ENCODE assay signal across 26 cellular contexts in genomic region chr14:22769369-22769768, GRCh38. TPM values are rescaled to one million over a fixed set of nuclear protein-coding genes. Genes with fewer than 3 reads are reported as not detected.
DNase-seq lines count a peak whose midpoint lies in the region; ATAC-seq, FAIRE-seq and TF ChIP-seq lines count a peak whose summit lies in the region.
"Had no signal": no experiment of that assay in that cellular context is flagged by ENCODE, and none has a peak within 500 bp of the region (broad histone marks: within the 10 kb centered on the region; RNA-seq: fewer than 3 reads in every experiment).

No MANE protein-coding gene starts in this region.

- 91% methylated on average over 2 of the region's 2 CpGs for WGBS in GM12878 (ENCODE audit: insufficient coverage, insufficient replicate concordance, low lambda C conversion rate, missing lambda C conversion rate)

- no peak for TF ChIP-seq POLR2A in GM12878 (IDR thresholded peaks at IDR 0.05; ENCODE audit: low read depth, low read length)

- BruUV-seq in GM12878 (replicated peaks; lab: Mats Ljungman, UMichigan): no TSS peak

- TF ChIP-seq EP300 in GM12878 (IDR thresholded peaks at IDR 0.05; ENCODE audit: borderline replicate concordance in 1 of 2, control insufficient read depth in 1 of 2, low read depth in 2 of 2, low read length in 2 of 2): no peak

- H3K27ac ChIP-seq in GM12878 (ENCODE audit: control insufficient read depth, insufficient read depth): no peak overlapping the region
- no peak overlapping the region for H3K27ac ChIP-seq in neural progenitor cell
- H3K27ac ChIP-seq: A549, lower lobe of right lung, prostate gland, RWPE1 had no signal

- H3K79me2 ChIP-seq in GM12878 (ENCODE audit: control insufficient read depth, insufficient read depth, low read length) (peaks cover 33% of the 10 kb centered on the region), neural progenitor cell (ENCODE audit: low read depth) (peaks cover 28% of the 10 kb centered on the region)

- no peak overlapping the region for H2AFZ ChIP-seq in GM12878 (ENCODE audit: control insufficient read depth, low read depth, low read length)
- no peak overlapping the region for H2AFZ ChIP-seq in neural progenitor cell (replicated peaks)

- no peak for FAIRE-seq in GM12878 (lab: Jason Lieb, UNC)
- FAIRE-seq: A549, bronchial epithelial cell, GM18507 had no signal

- DNase-seq in activated CD4-positive, alpha-beta T cell treated with anti-CD3 and anti-CD28 coated beads, Interleukin-2, amount 10 ng/mL, durations not matched to agents 24 days and 14 days: no peak
- no peak for DNase-seq in activated CD4-positive, alpha-beta T cell treated with anti-CD3 and anti-CD28 coated beads, Interleukin-2, amount 50 U/mL, for 48 hours
- DNase-seq in HFFc6 (no peak), GM12878 (ENCODE audit: low read depth, low spot score) (no peak), neural progenitor cell (ENCODE audit: low spot score) (no peak), ACHN (no peak)
- DNase-seq: activated CD8-positive, alpha-beta memory T cell treated with anti-CD3 and anti-CD28 coated beads, Interleukin-2, amount 50 U/mL, for 4 hours; CD4-positive, alpha-beta memory T cell; cortex of kidney; DND-41; islet precursor cell; Kasumi-1; lower lobe of right lung; NCI-H1048; NCI-H2081 treated with DMSO at 0.1 percent for 48 hours; NCI-H510A treated with DMSO at 0.1 percent for 48 hours; stimulated activated CD4-positive, alpha-beta T cell treated with anti-CD3 and anti-CD28 coated beads, Interleukin-4, amount 100 ng/mL, for 1 hour had no signal

- CTCF ChIA-PET in GM12878 (lab: Yijun Ruan, JAX): interaction anchor here (0.7 to 4.0 kb wide), 3 partner anchors 8 to 110 kb away, joined by 5 to 20 read pairs (median 5); no protein-coding TSS in a partner anchor

- H3K4me2 ChIP-seq in GM12878 (ENCODE audit: control insufficient read depth, insufficient read depth) (peak overlapping the region; percentile 13; the same call in 1 of the 2 replicates), neural progenitor cell (no peak overlapping the region)
- H3K4me2 ChIP-seq: A549, smooth muscle cell had no signal

- H3K4me1 ChIP-seq in GM12878 (ENCODE audit: control insufficient read depth, insufficient read depth, low read length): no peaks in the 10 kb centered on the region; the same call in 1 of the 2 replicates
- H3K4me1 ChIP-seq in neural progenitor cell: peaks cover 16% of the 10 kb centered on the region
- H3K4me1 ChIP-seq: prostate gland had no signal

- H4K20me1 ChIP-seq in GM12878 (ENCODE audit: control insufficient read depth, insufficient read depth) (no peaks in the 10 kb centered on the region), neural progenitor cell (ENCODE audit: low read depth) (no peaks in the 10 kb centered on the region)

- peak overlapping the region; percentile 47 for H3K4me3 Mint-ChIP-seq in activated CD4-positive, alpha-beta T cell treated with anti-CD3 and anti-CD28 coated beads, Interleukin-2, amount 10 ng/mL, durations not matched to agents 24 days and 14 days
- H3K4me3 Mint-ChIP-seq in HFFc6: peak overlapping the region; percentile 40; the same call in 1 of the 2 replicates
- H3K4me3 Mint-ChIP-seq in neural progenitor cell: peak overlapping the region; percentile 44

- H3K27me3 Mint-ChIP-seq in activated CD4-positive, alpha-beta T cell treated with anti-CD3 and anti-CD28 coated beads, Interleukin-2, amount 10 ng/mL, durations not matched to agents 24 days and 14 days: no peaks in the 10 kb centered on the region
- H3K27me3 Mint-ChIP-seq in HFFc6 (ENCODE audit: insufficient read depth) (peaks cover 2% of the 10 kb centered on the region; the same call in 1 of the 2 replicates), neural progenitor cell (ENCODE audit: insufficient read depth, low read depth) (peaks cover 2% of the 10 kb centered on the region)
- H3K27me3 Mint-ChIP-seq: CD4-positive, alpha-beta memory T cell had no signal

- peaks cover 62% of the 10 kb centered on the region for H3K36me3 Mint-ChIP-seq in activated CD4-positive, alpha-beta T cell treated with anti-CD3 and anti-CD28 coated beads, Interleukin-2, amount 10 ng/mL, durations not matched to agents 24 days and 14 days (ENCODE audit: low read depth)
- H3K36me3 Mint-ChIP-seq in HFFc6 (ENCODE audit: low read depth) (peaks cover 50% of the 10 kb centered on the region), neural progenitor cell (peaks cover 35% of the 10 kb centered on the region)

- in situ Hi-C loops in GM12878 (cut with MboI): no loop called here
- in situ Hi-C loops in ACHN (cut with HindIII; ENCODE audit: low pct_ligation_motif_present, low pct_unique_long_range_greater_than_20kb, low sequenced_read_pairs): no loop called here

- ATAC-seq in GM12878 (no peak), HG02678 (IDR thresholded peaks at IDR 0.05; ENCODE audit: unreplicated experiment) (no peak), GM18909 (IDR thresholded peaks at IDR 0.05; ENCODE audit: poor library complexity, unreplicated experiment) (no peak)
- ATAC-seq: A549, lower lobe of right lung, SK-N-SH treated with all-trans-retinoic acid at 6 μM for 48 hours had no signal

- peaks cover 5% of the 10 kb centered on the region for H3K9me3 Mint-ChIP-seq in activated CD4-positive, alpha-beta T cell treated with anti-CD3 and anti-CD28 coated beads, Interleukin-2, amount 10 ng/mL, durations not matched to agents 24 days and 14 days
- H3K9me3 Mint-ChIP-seq in HFFc6: no peaks in the 10 kb centered on the region; the same call in 1 of the 2 replicates
- H3K9me3 Mint-ChIP-seq in neural progenitor cell: peaks cover 5% of the 10 kb centered on the region

- RAD21 ChIA-PET in GM12878 (lab: Charles Lee; ENCODE audit: unreplicated experiment): interaction anchor here (1.1 kb wide), 1 partner anchor 21 kb away, joined by 3 read pairs; no protein-coding TSS in a partner anchor

- peaks cover 27% of the 10 kb centered on the region for H3K4me1 Mint-ChIP-seq in activated CD4-positive, alpha-beta T cell treated with anti-CD3 and anti-CD28 coated beads, Interleukin-2, amount 10 ng/mL, durations not matched to agents 24 days and 14 days
- H3K4me1 Mint-ChIP-seq in HFFc6 (ENCODE audit: low read depth) (peaks cover 41% of the 10 kb centered on the region), neural progenitor cell (peaks cover 20% of the 10 kb centered on the region)

- intact Hi-C loops in activated CD4-positive, alpha-beta T cell treated with anti-CD3 and anti-CD28 coated beads, Interleukin-2, amount 10 ng/mL, durations not matched to agents 24 days and 14 days (cut with micrococcal nuclease): loop anchor here (5.0 kb wide), 1 partner anchor 148 kb away; the partner anchor contains the start of gene RBM23
- intact Hi-C loops in GM12878 (cut with micrococcal nuclease; ENCODE audit: unreplicated experiment): loop anchor here (5.0 kb wide), 1 partner anchor 182 kb away; the partner anchor contains the start of gene DAD1

- peaks cover 12% of the 10 kb centered on the region for H3F3A ChIP-seq in neural progenitor cell (ENCODE audit: low read depth)

- peaks cover 35 to 47% of the 10 kb centered on the region in 2 experiments for H3K36me3 ChIP-seq in GM12878 (ENCODE audit: control insufficient read depth in 2 of 2, insufficient read depth in 2 of 2, low read length in 1 of 2)
- H3K36me3 ChIP-seq in neural progenitor cell: no peaks in the 10 kb centered on the region

- POLR2A ChIA-PET in GM12878 (lab: Charles Lee): no interaction called here

- TF ChIP-seq CTCF in HFFc6 (IDR thresholded peaks at IDR 0.05) (no peak), GM12878 (IDR thresholded peaks at IDR 0.05 in 2 of 3, conservative IDR thresholded peaks at IDR 0.05 in 1 of 3; ENCODE audit: control insufficient read depth in 2 of 3, extremely low read depth in 1 of 3, insufficient read depth in 1 of 3, low read depth in 3 of 3, low read length in 3 of 3) (no peak), neural progenitor cell (IDR thresholded peaks at IDR 0.05) (no peak)

- no peaks in the 10 kb centered on the region for H3K9me3 ChIP-seq in GM12878 (replicated peaks; ENCODE audit: control insufficient read depth, insufficient read depth, low read length)
- no peaks in the 10 kb centered on the region for H3K9me3 ChIP-seq in neural progenitor cell (ENCODE audit: low read depth)
- H3K9me3 ChIP-seq: A549, lower lobe of right lung, prostate gland had no signal

- no peak overlapping the region for H3K9ac ChIP-seq in GM12878 (ENCODE audit: control insufficient read depth, insufficient read depth, low read length)
- no peak overlapping the region for H3K9ac ChIP-seq in neural progenitor cell

- no peak overlapping the region for H3K4me3 ChIP-seq in GM12878
- no peak overlapping the region for H3K4me3 ChIP-seq in neural progenitor cell
- H3K4me3 ChIP-seq: A549, lower lobe of right lung, prostate gland, smooth muscle cell had no signal

- peak overlapping the region; percentile 16 for H3K27ac Mint-ChIP-seq in activated CD4-positive, alpha-beta T cell treated with anti-CD3 and anti-CD28 coated beads, Interleukin-2, amount 10 ng/mL, durations not matched to agents 24 days and 14 days
- H3K27ac Mint-ChIP-seq in HFFc6 (peak overlapping the region; percentile 57), neural progenitor cell (no peak overlapping the region)

- SMC1A ChIA-PET in GM12878 (lab: Charles Lee; ENCODE audit: uncharacterized antibody, unreplicated experiment): interaction anchor here (1.7 to 5.4 kb wide), 3 partner anchors 20 to 112 kb away, joined by 3 to 51 read pairs (median 13); no protein-coding TSS in a partner anchor

- H3K27me3 ChIP-seq in GM12878 (replicated peaks in 1 of 2; ENCODE audit: control insufficient read depth in 2 of 2, insufficient read depth in 2 of 2, low read length in 1 of 2) (no peaks in the 10 kb centered on the region), neural progenitor cell (no peaks in the 10 kb centered on the region)

- TF ChIP-seq RAD21 in GM12878 (IDR thresholded peaks at IDR 0.05; ENCODE audit: insufficient read depth, low read depth, low read length): no peak

RNA-seq across cellular contexts. Expression of gene OXA1L, which starts 2.9 kb away (rescaled TPM):
- total RNA-seq in activated CD4-positive, alpha-beta T cell treated with anti-CD3 and anti-CD28 coated beads, Interleukin-2, amount 10 ng/mL, durations not matched to agents 24 days and 14 days: 119 and 126 TPM in 2 replicates
- total RNA-seq in HFFc6 (2021; fragmentation: NEBNext Ultra II Directional; extraction: Animal tissue kit (Norgen Biotek cat#: 25700)): 100 to 1,000 TPM in 2 of 6 experiments, 10 to 100 TPM in 4; 87.1 to 108 (median 92.9) TPM
- total RNA-seq in GM12878 (2013; cell fraction: nucleolus; rRNA removed): 115 and 118 TPM in 2 replicates
- 289 and 292 TPM in 2 replicates for total RNA-seq in GM12878 (2014; rRNA removed)
- total RNA-seq in GM12878 (2014; rRNA removed; fragmentation: Illumina TruSeq; extraction: Trizol): 115 and 126 TPM in 2 replicates
- total RNA-seq in GM12878 (2021): 156 and 166 TPM in 2 replicates
- polyA plus RNA-seq in GM12878 (2011; ENCODE audit: low read depth): 174 TPM
- 197 and 256 TPM in 2 replicates for polyA plus RNA-seq in GM12878 (2011; rRNA removed)
- 283 and 304 TPM in 2 replicates for polyA plus RNA-seq in GM12878 (2011; cell fraction: cytosol; rRNA removed)
- 405 and 422 TPM in 2 replicates for polyA plus RNA-seq in GM12878 (2011; cell fraction: nucleus; rRNA removed)
- 186 and 187 TPM in 2 replicates for polyA plus RNA-seq in GM12878 (2012)
- 214 and 224 TPM in 2 replicates for polyA plus RNA-seq in GM12878 (2014; fragmentation: Illumina TruSeq; extraction: Trizol)
- polyA plus RNA-seq in GM12878 (2014; fragmentation: Nextera tagmentation; extraction: Ambion mirVana): 100 to 1,000 TPM; 110 to 116 TPM
- 264 and 284 TPM in 2 replicates for polyA plus RNA-seq in GM12878 (2014; rRNA removed)
- 100 to 1,000 TPM; 105 to 115 TPM for polyA plus RNA-seq in GM12878 (2016; fragmentation: Nextera tagmentation; extraction: Ambion mirVana)
- 190 and 233 TPM in 2 replicates for polyA minus RNA-seq in GM12878 (2011; rRNA and poly(A)+ RNA removed)
- 56.3 and 63.2 TPM in 2 replicates for polyA minus RNA-seq in GM12878 (2011; cell fraction: cytosol; rRNA and poly(A)+ RNA removed)
- polyA minus RNA-seq in GM12878 (2011; cell fraction: nucleus; rRNA and poly(A)+ RNA removed): 118 and 176 TPM in 2 replicates
- total RNA-seq in neural progenitor cell (ENCODE audit: low replicate concordance): 101 and 116 TPM in 2 replicates

RNA-seq across cellular contexts. Expression of gene SLC7A7, which starts 45.9 kb away (rescaled TPM):
- 0.40 TPM in 1 of 2 replicates, not detected in the other for total RNA-seq in activated CD4-positive, alpha-beta T cell treated with anti-CD3 and anti-CD28 coated beads, Interleukin-2, amount 10 ng/mL, durations not matched to agents 24 days and 14 days
- total RNA-seq in HFFc6 (2021; fragmentation: NEBNext Ultra II Directional; extraction: Animal tissue kit (Norgen Biotek cat#: 25700)): 1 to 10 TPM in 1 of 6 experiments, under 1 TPM in 5; 0.31 to 1.3 (median 0.56) TPM
- total RNA-seq in GM12878 (2013; cell fraction: nucleolus; rRNA removed): 64.8 and 70.2 TPM in 2 replicates
- total RNA-seq in GM12878 (2014; rRNA removed): 55.6 and 58.5 TPM in 2 replicates
- total RNA-seq in GM12878 (2014; rRNA removed; fragmentation: Illumina TruSeq; extraction: Trizol): 38.5 and 39.7 TPM in 2 replicates
- total RNA-seq in GM12878 (2021): 44.7 and 50.8 TPM in 2 replicates
- polyA plus RNA-seq in GM12878 (2011; ENCODE audit: low read depth): 31.6 TPM
- 58.6 and 79.2 TPM in 2 replicates for polyA plus RNA-seq in GM12878 (2011; rRNA removed)
- polyA plus RNA-seq in GM12878 (2011; cell fraction: cytosol; rRNA removed): 81.8 and 100 TPM in 2 replicates
- 56.1 and 60.0 TPM in 2 replicates for polyA plus RNA-seq in GM12878 (2011; cell fraction: nucleus; rRNA removed)
- 29.4 and 38.4 TPM in 2 replicates for polyA plus RNA-seq in GM12878 (2012)
- polyA plus RNA-seq in GM12878 (2014; fragmentation: Illumina TruSeq; extraction: Trizol): 64.3 and 65.1 TPM in 2 replicates
- polyA plus RNA-seq in GM12878 (2014; fragmentation: Nextera tagmentation; extraction: Ambion mirVana): 10 to 100 TPM; 48.1 to 72.7 TPM
- polyA plus RNA-seq in GM12878 (2014; rRNA removed): 53.5 and 60.2 TPM in 2 replicates
- 10 to 100 TPM; 27.8 to 31.1 TPM for polyA plus RNA-seq in GM12878 (2016; fragmentation: Nextera tagmentation; extraction: Ambion mirVana)
- 85.9 and 88.4 TPM in 2 replicates for polyA minus RNA-seq in GM12878 (2011; rRNA and poly(A)+ RNA removed)
- 18.2 and 18.3 TPM in 2 replicates for polyA minus RNA-seq in GM12878 (2011; cell fraction: cytosol; rRNA and poly(A)+ RNA removed)
- 15.2 and 20.2 TPM in 2 replicates for polyA minus RNA-seq in GM12878 (2011; cell fraction: nucleus; rRNA and poly(A)+ RNA removed)
- 2.8 and 5.6 TPM in 2 replicates for total RNA-seq in neural progenitor cell (ENCODE audit: low replicate concordance)
